In the genomic region with DNA sequence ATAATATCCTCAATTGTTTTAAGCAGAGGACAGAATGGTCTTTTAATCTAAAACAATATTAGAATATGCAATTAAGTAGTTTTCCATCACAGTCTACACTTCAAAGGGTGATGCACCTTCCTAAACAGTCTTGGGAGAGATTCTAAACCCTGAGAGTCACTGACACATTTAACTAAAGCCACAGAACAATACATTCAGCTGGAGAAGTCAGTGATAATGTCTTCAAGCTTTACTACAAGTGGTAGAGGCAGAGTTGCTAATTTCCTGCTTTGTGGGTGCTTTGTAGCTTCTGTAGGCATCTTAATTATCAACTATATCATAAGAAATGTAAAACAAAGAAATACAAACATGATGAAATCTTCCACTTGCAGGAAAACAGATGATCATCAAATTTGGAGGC, we compare ENCODE assay signal across 1 cellular context.
TF ChIP-seq lines count a peak whose summit lies in the region.

No MANE protein-coding gene starts in this region.

TF ChIP-seq in IMR-90, 13 proteins besides CTCF, POLR2A, EP300 and RAD21 (continued from another document):
- TF ChIP-seq NFE2L2 (IDR thresholded peaks at IDR 0.05; ENCODE audit: low read depth, low read length) (no peak), CHD1 (IDR thresholded peaks at IDR 0.05; ENCODE audit: low read depth, low read length) (no peak), MXI1 (IDR thresholded peaks at IDR 0.05; ENCODE audit: borderline replicate concordance, low read depth, low read length) (no peak), MAZ (IDR thresholded peaks at IDR 0.05; ENCODE audit: borderline replicate concordance, low read depth, low read length) (no peak), SMC3 (IDR thresholded peaks at IDR 0.05; ENCODE audit: low read depth, low read length) (no peak), MAFK (IDR thresholded peaks at IDR 0.05; ENCODE audit: low read depth, low read length) (no peak)
